Comparison of ENCODE assay signal across 8 cellular contexts in the genomic region with DNA sequence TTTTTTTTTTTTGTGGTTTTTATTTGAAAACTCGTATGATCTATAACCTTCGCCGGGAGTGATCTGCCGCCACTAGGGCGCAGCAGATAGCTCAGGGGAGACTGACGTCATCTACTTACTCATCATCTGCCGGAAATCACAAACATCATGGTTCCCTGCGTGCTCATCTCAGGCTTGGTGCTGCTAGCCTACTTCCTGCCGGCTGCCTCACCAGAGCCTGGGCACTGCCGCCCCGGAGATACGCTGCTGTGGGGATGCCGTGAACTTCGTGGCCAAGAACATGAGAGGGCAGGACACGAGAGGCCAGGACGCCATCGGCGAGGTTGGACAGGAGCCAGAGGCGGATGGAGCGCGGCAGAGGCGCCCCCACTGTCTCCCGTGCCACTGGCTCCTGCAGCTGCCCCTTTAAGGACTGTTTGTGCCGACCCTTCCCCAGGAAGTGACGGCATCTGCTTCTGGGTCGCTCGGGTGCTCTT.
DNase-seq lines count a peak whose midpoint lies in the region; ATAC-seq and TF ChIP-seq lines count a peak whose summit lies in the region.

No MANE protein-coding gene starts in this region.

- in situ Hi-C loops in GM13977 (cut with MboI; ENCODE audit: low pct_unique_long_range_greater_than_20kb, low sequenced_read_pairs, unreplicated experiment): no loop called here

- peak; percentile 20 for DNase-seq in GM13977 (ENCODE audit: low spot score)
- peak; percentile 17 for DNase-seq in activated CD4-positive, alpha-beta T cell treated with anti-CD3 and anti-CD28 coated beads, Interleukin-2, amount 50 U/mL, for 1 hour
- DNase-seq in iPS-NIHi7 (ENCODE audit: extremely low spot score): peak; percentile 70
- DNase-seq in SW480 (ENCODE audit: low spot score): no peak
- DNase-seq in nucleus accumbens (lab: John Stamatoyannopoulos, UW): no peak
- DNase-seq in left lobe of liver (ENCODE audit: low spot score): no peak
- no peak for DNase-seq in NCI-H510A treated with DMSO at 0.1 percent for 48 hours (lab: John Stamatoyannopoulos, UW)

- ATAC-seq in HG03565 (IDR thresholded peaks at IDR 0.05; ENCODE audit: unreplicated experiment) (peak; percentile 82), left lobe of liver (no peak)

- peak; percentile 32 for TF ChIP-seq CTCF in GM13977 (IDR thresholded peaks at IDR 0.05; ENCODE audit: extremely low read depth, insufficient read depth, missing control alignments)

Comparison
In these comparisons a context has a peak if more than half of its experiments do, and no peak if none do; other contexts are left out.
1. DNase-seq: peak in GM13977 (single experiment), activated CD4-positive, alpha-beta T cell treated with anti-CD3 and anti-CD28 coated beads, Interleukin-2, amount 50 U/mL, for 1 hour (single experiment) and iPS-NIHi7 (single experiment); none in SW480 (single experiment), nucleus accumbens (0 of 56), left lobe of liver (single experiment) and NCI-H510A treated with DMSO at 0.1 percent for 48 hours (single experiment).